ENCODE assay signal across 1 cellular context in genomic region chr1:117084231-117084630, GRCh38.
TF ChIP-seq lines count a peak whose summit lies in the region.

No MANE protein-coding gene starts in this region.

TF ChIP-seq in H1, 55 proteins besides CTCF, POLR2A, EP300 and RAD21:
- TF ChIP-seq TCF12 (IDR thresholded peaks at IDR 0.05; ENCODE audit: low read depth, low read length) (no peak), CTBP2 (IDR thresholded peaks at IDR 0.05; ENCODE audit: borderline replicate concordance, insufficient read depth, insufficient read length, low read length) (no peak), CREB1 (IDR thresholded peaks at IDR 0.05) (no peak), EGR1 (IDR thresholded peaks at IDR 0.05; ENCODE audit: borderline replicate concordance, low read depth, low read length) (no peak), BCL11A (IDR thresholded peaks at IDR 0.05; ENCODE audit: low read depth in 2 of 2, low read length in 2 of 2) (no peak), CBX8 (IDR thresholded peaks at IDR 0.05; ENCODE audit: borderline replicate concordance, low read depth, low read length) (no peak), RBBP5 (IDR thresholded peaks at IDR 0.05; ENCODE audit: borderline replicate concordance, low read depth, low read length) (no peak), TAF7 (optimal IDR thresholded peaks at IDR 0.05; ENCODE audit: borderline replicate concordance, low read depth, low read length) (no peak), CEBPB (IDR thresholded peaks at IDR 0.05; ENCODE audit: low read depth, low read length) (0 out of 2 replicates have a peak, but pooled peaks have one; percentile 21), RNF2 (IDR thresholded peaks at IDR 0.05; ENCODE audit: borderline replicate concordance, low read depth, low read length, missing control alignments, poor library complexity, severe bottlenecking) (no peak), CHD1 (IDR thresholded peaks at IDR 0.05; ENCODE audit: low read depth, low read length) (no peak), ATF3 (IDR thresholded peaks at IDR 0.05; ENCODE audit: insufficient read depth, low read depth, low read length) (no peak), POLR2AphosphoS5 (IDR thresholded peaks at IDR 0.05; ENCODE audit: low read depth, low read length) (0 out of 2 replicates have a peak, but pooled peaks have one; percentile 8), TEAD4 (IDR thresholded peaks at IDR 0.05; ENCODE audit: low read depth, low read length) (no peak), KDM1A (IDR thresholded peaks at IDR 0.05; ENCODE audit: borderline replicate concordance, low read length) (no peak), SRF (IDR thresholded peaks at IDR 0.05; ENCODE audit: low read depth, low read length) (no peak)
- TF ChIP-seq, protein P1, sequence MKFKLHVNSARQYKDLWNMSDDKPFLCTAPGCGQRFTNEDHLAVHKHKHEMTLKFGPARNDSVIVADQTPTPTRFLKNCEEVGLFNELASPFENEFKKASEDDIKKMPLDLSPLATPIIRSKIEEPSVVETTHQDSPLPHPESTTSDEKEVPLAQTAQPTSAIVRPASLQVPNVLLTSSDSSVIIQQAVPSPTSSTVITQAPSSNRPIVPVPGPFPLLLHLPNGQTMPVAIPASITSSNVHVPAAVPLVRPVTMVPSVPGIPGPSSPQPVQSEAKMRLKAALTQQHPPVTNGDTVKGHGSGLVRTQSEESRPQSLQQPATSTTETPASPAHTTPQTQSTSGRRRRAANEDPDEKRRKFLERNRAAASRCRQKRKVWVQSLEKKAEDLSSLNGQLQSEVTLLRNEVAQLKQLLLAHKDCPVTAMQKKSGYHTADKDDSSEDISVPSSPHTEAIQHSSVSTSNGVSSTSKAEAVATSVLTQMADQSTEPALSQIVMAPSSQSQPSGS (IDR thresholded peaks at IDR 0.05; ENCODE audit: low read length), result no peak
